13 cellular contexts compared by ENCODE assay signal in the genomic region with DNA sequence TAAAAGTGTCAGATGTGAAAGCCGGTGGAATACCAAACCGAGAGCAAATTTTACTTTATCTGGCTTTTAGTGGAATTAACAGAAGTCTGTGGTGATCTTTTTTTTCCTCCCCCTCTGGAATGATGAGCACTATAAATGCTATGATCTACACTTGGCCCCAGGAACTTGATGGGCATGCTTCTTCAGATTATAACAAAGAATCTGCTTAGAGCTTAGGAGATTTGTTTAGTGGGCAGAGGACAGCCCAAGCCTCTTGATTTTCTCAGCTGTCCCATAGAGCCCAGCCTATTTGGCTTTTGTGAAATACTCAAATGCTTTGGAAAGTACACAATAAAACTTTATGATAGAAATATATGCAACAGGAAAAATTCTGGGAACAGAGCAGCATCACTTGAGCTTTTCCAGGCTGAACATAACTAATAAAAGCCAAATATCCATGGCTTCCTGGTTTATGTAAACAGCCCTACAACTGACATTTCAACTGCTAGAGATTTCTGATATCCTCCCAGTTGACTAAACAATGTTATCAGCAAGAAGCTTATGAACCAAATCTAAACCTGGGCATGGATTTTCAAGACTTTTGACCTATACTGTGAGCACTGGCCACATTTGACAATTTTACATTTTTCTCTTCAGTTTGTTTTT.
"Had no signal": no experiment of that assay in that cellular context is flagged by ENCODE, and none has a peak within 500 bp of the region (broad histone marks: within the 10 kb centered on the region; RNA-seq: fewer than 3 reads in every experiment).

No MANE protein-coding gene starts in this region.

- H3K27ac ChIP-seq: coronary artery, ovary had no signal

- H3K9me3 Mint-ChIP-seq: activated CD4-positive, alpha-beta memory T cell treated with anti-CD3 and anti-CD28 coated beads for 36 hours had no signal

- H3K4me3 ChIP-seq: coronary artery, ovary had no signal

- H3K4me1 Mint-ChIP-seq: neural crest cell had no signal

- H3K27me3 Mint-ChIP-seq: activated CD4-positive, alpha-beta memory T cell treated with anti-CD3 and anti-CD28 coated beads for 36 hours had no signal

- DNase-seq: activated CD4-positive, alpha-beta memory T cell treated with anti-CD3 and anti-CD28 coated beads for 36 hours; activated CD4-positive, CD25-positive, alpha-beta regulatory T cell treated with anti-CD3 and anti-CD28 coated beads, Interleukin-2, amount 50 U/mL, for 72 hours; activated naive CD4-positive, alpha-beta T cell; caudate nucleus; effector CD4-positive, alpha-beta T cell; hypothalamus; ovary; retina; SHP77 treated with DMSO at 0.1 percent for 48 hours; trophoblast cell had no signal

- H3K27me3 ChIP-seq: ovary had no signal

- H3K36me3 ChIP-seq: ovary had no signal

- H3K9me3 ChIP-seq: ovary had no signal

- ATAC-seq: left lobe of liver had no signal

- H3K27ac Mint-ChIP-seq: activated CD4-positive, alpha-beta memory T cell treated with anti-CD3 and anti-CD28 coated beads for 36 hours had no signal

- H3K4me3 Mint-ChIP-seq: activated CD4-positive, alpha-beta memory T cell treated with anti-CD3 and anti-CD28 coated beads for 36 hours; neural crest cell had no signal
